In the genomic region with DNA sequence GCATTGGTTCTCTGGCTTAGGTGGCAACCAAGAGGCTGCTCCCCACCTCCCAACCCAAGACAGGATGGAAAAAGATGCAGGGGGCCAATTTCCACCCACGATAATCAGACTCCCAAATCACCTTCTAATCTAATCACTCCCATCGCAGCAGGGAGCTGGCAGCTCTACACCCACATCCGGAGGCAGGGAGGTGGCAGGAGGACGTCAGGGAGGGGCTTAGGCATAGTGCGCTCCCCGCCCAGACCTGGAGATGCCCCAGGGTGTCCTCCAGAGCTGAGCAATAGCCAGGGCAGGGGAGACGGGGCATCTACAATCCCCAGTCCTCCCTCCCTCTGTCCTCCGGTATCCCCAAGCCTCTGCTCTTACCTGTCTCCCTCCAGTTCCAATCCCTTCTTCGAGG, we compare ENCODE assay signal across 24 cellular contexts.
DNase-seq lines count a peak whose midpoint lies in the region; ATAC-seq and TF ChIP-seq lines count a peak whose summit lies in the region.
"Had no signal": no experiment of that assay in that cellular context is flagged by ENCODE, and none has a peak within 500 bp of the region (broad histone marks: within the 10 kb centered on the region; RNA-seq: fewer than 3 reads in every experiment).

No MANE protein-coding gene starts in this region.

- POLR2A ChIA-PET in MCF 10A (lab: Yijun Ruan, JAX), result no interaction called here

- ATAC-seq in aorta (ENCODE audit: low FRiP score), result peak; percentile 26
- ATAC-seq: heart left ventricle; left colon; naive thymus-derived CD8-positive, alpha-beta T cell; WTC11 had no signal

- H3K27me3 ChIP-seq in breast epithelium (no peaks in the 10 kb centered on the region), aorta (ENCODE audit: control insufficient read depth in 1 of 2, insufficient read depth in 2 of 2, low read length in 1 of 2) (no peaks in the 10 kb centered on the region)
- H3K27me3 ChIP-seq: BE2C, heart left ventricle, MG63, right atrium auricular region had no signal

- H3K27ac ChIP-seq in breast epithelium, result no peak overlapping the region
- H3K27ac ChIP-seq in aorta (ENCODE audit: low read depth in 1 of 2, low read length in 2 of 2), result no peak overlapping the region
- H3K27ac ChIP-seq: A549, heart left ventricle, right atrium auricular region had no signal

- peak overlapping the region; percentile 53 for H3K27ac Mint-ChIP-seq in MCF 10A (ENCODE audit: low read depth, unreplicated experiment)
- H3K27ac Mint-ChIP-seq in dendritic cell treated with granulocyte-macrophage colony-stimulating factor and Interleukin-4, amounts not matched to agents 40 ng/mL and 50 ng/mL, for 4 days, result peak overlapping the region; percentile 77
- H3K27ac Mint-ChIP-seq: activated naive CD8-positive, alpha-beta T cell treated with anti-CD3 and anti-CD28 coated beads, Interleukin-2, amount 10 ng/mL, durations not matched to agents 7 days and 5 days; HFFc6; WTC11 had no signal

- no peak overlapping the region for H3K4me3 Mint-ChIP-seq in MCF 10A (ENCODE audit: unreplicated experiment)
- H3K4me3 Mint-ChIP-seq in dendritic cell treated with granulocyte-macrophage colony-stimulating factor and Interleukin-4, amounts not matched to agents 40 ng/mL and 50 ng/mL, for 4 days, result no peak overlapping the region
- H3K4me3 Mint-ChIP-seq: activated naive CD8-positive, alpha-beta T cell treated with anti-CD3 and anti-CD28 coated beads, Interleukin-2, amount 10 ng/mL, durations not matched to agents 7 days and 5 days; HFFc6; naive thymus-derived CD8-positive, alpha-beta T cell; WTC11 had no signal

- no TSS peak for BruUV-seq in MCF 10A (replicated peaks; lab: Mats Ljungman, UMichigan)

- H3K4me1 Mint-ChIP-seq in MCF 10A (ENCODE audit: insufficient read depth, unreplicated experiment), result no peaks in the 10 kb centered on the region
- peaks cover 26% of the 10 kb centered on the region for H3K4me1 Mint-ChIP-seq in dendritic cell treated with granulocyte-macrophage colony-stimulating factor and Interleukin-4, amounts not matched to agents 40 ng/mL and 50 ng/mL, for 4 days (ENCODE audit: low read depth)

- H3K36me3 ChIP-seq in breast epithelium (no peaks in the 10 kb centered on the region), aorta (ENCODE audit: control insufficient read depth in 1 of 2, insufficient read depth in 2 of 2, low read length in 1 of 2) (no peaks in the 10 kb centered on the region)
- H3K36me3 ChIP-seq: BE2C, heart left ventricle, MG63, right atrium auricular region had no signal

- TF ChIP-seq CTCF in MCF 10A (IDR thresholded peaks at IDR 0.05; ENCODE audit: unreplicated experiment), result no peak
- TF ChIP-seq CTCF in breast epithelium (IDR thresholded peaks at IDR 0.05), result no peak

- no peaks in the 10 kb centered on the region for H3K9me3 Mint-ChIP-seq in MCF 10A (ENCODE audit: unreplicated experiment)
- peaks cover 10% of the 10 kb centered on the region for H3K9me3 Mint-ChIP-seq in dendritic cell treated with granulocyte-macrophage colony-stimulating factor and Interleukin-4, amounts not matched to agents 40 ng/mL and 50 ng/mL, for 4 days

- H3K4me1 ChIP-seq in breast epithelium (peaks cover 3 to 5% of the 10 kb centered on the region in 2 donors), aorta (ENCODE audit: control insufficient read depth in 1 of 2, insufficient read depth in 2 of 2, low read length in 2 of 2) (no peaks in the 10 kb centered on the region)
- H3K4me1 ChIP-seq: A549, BE2C, heart left ventricle, right atrium auricular region had no signal

- no peak overlapping the region for H3K4me3 ChIP-seq in breast epithelium
- H3K4me3 ChIP-seq in aorta (ENCODE audit: low read length in 2 of 2), result no peak overlapping the region
- H3K4me3 ChIP-seq: A549, heart left ventricle, MG63, right atrium auricular region had no signal

- peaks cover 31 to 44% of the 10 kb centered on the region in 2 donors for H3K9me3 ChIP-seq in breast epithelium
- peaks cover 17% of the 10 kb centered on the region for H3K9me3 ChIP-seq in aorta (ENCODE audit: control insufficient read depth, low read length)
- H3K9me3 ChIP-seq: A549, BE2C, MG63 had no signal

- H3K36me3 Mint-ChIP-seq in MCF 10A (ENCODE audit: insufficient read depth, unreplicated experiment), result no peaks in the 10 kb centered on the region
- no peaks in the 10 kb centered on the region for H3K36me3 Mint-ChIP-seq in dendritic cell treated with granulocyte-macrophage colony-stimulating factor and Interleukin-4, amounts not matched to agents 40 ng/mL and 50 ng/mL, for 4 days (ENCODE audit: low read depth)

- TF ChIP-seq POLR2A in breast epithelium (IDR thresholded peaks at IDR 0.05), result no peak

- DNase-seq in MCF 10A (ENCODE audit: unreplicated experiment) (peak; percentile 23), breast epithelium (ENCODE audit: low spot score in 2 of 2) (no peak), NCI-H69 (lab: John Stamatoyannopoulos, UW) (peak; percentile 53), aorta (no peak), NCI-H510A treated with DMSO at 0.1 percent for 48 hours (lab: John Stamatoyannopoulos, UW) (no peak), HuH-7.5 (ENCODE audit: low spot score) (no peak), SW 1271 (lab: John Stamatoyannopoulos, UW) (no peak)
- DNase-seq: activated CD8-positive, alpha-beta memory T cell treated with anti-CD3 and anti-CD28 coated beads, Interleukin-2, amount 50 U/mL, for 4 hours; activated naive CD8-positive, alpha-beta T cell treated with anti-CD3 and anti-CD28 coated beads, Interleukin-2, amount 10 ng/mL, durations not matched to agents 7 days and 5 days; BE2C; effector CD4-positive, alpha-beta T cell; heart left ventricle; HFFc6; left colon; MG63; naive thymus-derived CD8-positive, alpha-beta T cell; NCI-H1417 treated with DMSO at 0.1 percent for 48 hours; NCI-H524 treated with DMSO at 0.1 percent for 48 hours; stimulated activated CD4-positive, alpha-beta T cell treated with anti-CD3 and anti-CD28 coated beads, Interleukin-4, amount 100 ng/mL, for 1 hour; stimulated activated naive CD4-positive, alpha-beta T cell had no signal

- H3K27me3 Mint-ChIP-seq in MCF 10A (ENCODE audit: insufficient read depth, unreplicated experiment), result peaks cover 9% of the 10 kb centered on the region
- H3K27me3 Mint-ChIP-seq in dendritic cell treated with granulocyte-macrophage colony-stimulating factor and Interleukin-4, amounts not matched to agents 40 ng/mL and 50 ng/mL, for 4 days, result peaks cover under 1% of the 10 kb centered on the region
- H3K27me3 Mint-ChIP-seq: naive thymus-derived CD8-positive, alpha-beta T cell had no signal

- WGBS in aorta, 2 donors, result 72 to 73% methylated on average over 9 of the region's 9 CpGs

- intact Hi-C loops in MCF 10A (cut with micrococcal nuclease) (no loop called here), breast epithelium (cut with DNase I; ENCODE audit: low total_unique reads) (no loop called here), aorta (cut with DNase I) (no loop called here)
- intact Hi-C loops in dendritic cell treated with granulocyte-macrophage colony-stimulating factor and Interleukin-4, amounts not matched to agents 40 ng/mL and 50 ng/mL, for 4 days (cut with micrococcal nuclease), result no loop called here

- CTCF ChIA-PET in MCF 10A (lab: Yijun Ruan, JAX), result no interaction called here

Comparison
In these comparisons a context has a peak if more than half of its experiments do, and no peak if none do; other contexts are left out.
1. DNase-seq: peak in MCF 10A (single experiment) and NCI-H69 (single experiment); none in breast epithelium (0 of 2), aorta (0 of 2), NCI-H510A treated with DMSO at 0.1 percent for 48 hours (single experiment), HuH-7.5 (single experiment) and SW 1271 (0 of 2).